1 cellular context compared by ENCODE assay signal in the genomic region with DNA sequence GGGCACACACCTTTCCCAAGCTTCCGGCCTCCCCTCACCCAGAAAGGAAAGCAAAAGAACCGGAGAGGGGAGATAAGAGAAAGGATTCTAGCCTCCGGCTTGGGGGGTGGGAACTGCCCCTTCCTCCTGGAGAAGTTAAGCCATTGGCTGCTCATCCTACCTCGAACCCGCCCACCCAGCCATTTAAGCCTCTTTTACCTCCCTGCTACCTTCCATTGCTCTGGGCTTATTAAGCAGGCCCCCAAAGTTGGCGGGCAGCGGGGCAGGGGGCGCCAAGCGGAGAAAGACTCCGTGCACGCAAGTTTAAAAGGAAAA.
TF ChIP-seq lines count a peak whose summit lies in the region.

No MANE protein-coding gene starts in this region.

TF ChIP-seq in HEK293, 187 proteins besides CTCF, POLR2A, EP300 and RAD21 (continued from another document and continues in another):
- TF ChIP-seq, protein P1, sequence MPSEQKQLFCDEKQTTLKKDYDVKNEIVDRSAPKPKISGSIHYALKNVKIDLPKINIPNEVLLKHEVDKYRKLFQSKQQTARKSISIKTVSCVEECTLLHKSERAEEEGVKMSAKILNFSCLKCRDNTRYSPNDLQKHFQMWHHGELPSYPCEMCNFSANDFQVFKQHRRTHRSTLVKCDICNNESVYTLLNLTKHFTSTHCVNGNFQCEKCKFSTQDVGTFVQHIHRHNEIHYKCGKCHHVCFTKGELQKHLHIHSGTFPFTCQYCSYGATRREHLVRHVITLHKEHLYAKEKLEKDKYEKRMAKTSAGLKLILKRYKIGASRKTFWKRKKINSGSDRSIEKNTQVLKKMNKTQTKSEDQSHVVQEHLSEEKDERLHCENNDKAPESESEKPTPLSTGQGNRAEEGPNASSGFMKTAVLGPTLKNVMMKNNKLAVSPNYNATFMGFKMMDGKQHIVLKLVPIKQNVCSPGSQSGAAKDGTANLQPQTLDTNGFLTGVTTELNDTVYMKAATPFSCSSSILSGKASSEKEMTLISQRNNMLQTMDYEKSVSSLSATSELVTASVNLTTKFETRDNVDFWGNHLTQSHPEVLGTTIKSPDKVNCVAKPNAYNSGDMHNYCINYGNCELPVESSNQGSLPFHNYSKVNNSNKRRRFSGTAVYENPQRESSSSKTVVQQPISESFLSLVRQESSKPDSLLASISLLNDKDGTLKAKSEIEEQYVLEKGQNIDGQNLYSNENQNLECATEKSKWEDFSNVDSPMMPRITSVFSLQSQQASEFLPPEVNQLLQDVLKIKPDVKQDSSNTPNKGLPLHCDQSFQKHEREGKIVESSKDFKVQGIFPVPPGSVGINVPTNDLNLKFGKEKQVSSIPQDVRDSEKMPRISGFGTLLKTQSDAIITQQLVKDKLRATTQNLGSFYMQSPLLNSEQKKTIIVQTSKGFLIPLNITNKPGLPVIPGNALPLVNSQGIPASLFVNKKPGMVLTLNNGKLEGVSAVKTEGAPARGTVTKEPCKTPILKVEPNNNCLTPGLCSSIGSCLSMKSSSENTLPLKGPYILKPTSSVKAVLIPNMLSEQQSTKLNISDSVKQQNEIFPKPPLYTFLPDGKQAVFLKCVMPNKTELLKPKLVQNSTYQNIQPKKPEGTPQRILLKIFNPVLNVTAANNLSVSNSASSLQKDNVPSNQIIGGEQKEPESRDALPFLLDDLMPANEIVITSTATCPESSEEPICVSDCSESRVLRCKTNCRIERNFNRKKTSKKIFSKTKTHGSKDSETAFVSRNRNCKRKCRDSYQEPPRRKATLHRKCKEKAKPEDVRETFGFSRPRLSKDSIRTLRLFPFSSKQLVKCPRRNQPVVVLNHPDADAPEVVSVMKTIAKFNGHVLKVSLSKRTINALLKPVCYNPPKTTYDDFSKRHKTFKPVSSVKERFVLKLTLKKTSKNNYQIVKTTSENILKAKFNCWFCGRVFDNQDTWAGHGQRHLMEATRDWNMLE (tag by site-specific recombination; conservative IDR thresholded peaks at IDR 0.05; ENCODE audit: low read depth): no peak
- TF ChIP-seq ZNF394 (tag by site-specific recombination; IDR thresholded peaks at IDR 0.05; ENCODE audit: borderline replicate concordance) (no peak), KLF8 (tag by site-specific recombination; IDR thresholded peaks at IDR 0.05) (no peak), ZNF169 (tag by site-specific recombination; IDR thresholded peaks at IDR 0.05) (no peak), ZNF670 (tag by site-specific recombination; IDR thresholded peaks at IDR 0.05; ENCODE audit: low read depth) (no peak), ZBTB17 (tag by site-specific recombination; IDR thresholded peaks at IDR 0.05) (peak; percentile 37; the same call in 1 of the 2 replicates), ZNF335 (tag by site-specific recombination; conservative IDR thresholded peaks at IDR 0.05) (peak; percentile 34; the same call in 1 of the 2 replicates), ZNF610 (tag by site-specific recombination; IDR thresholded peaks at IDR 0.05; ENCODE audit: borderline replicate concordance) (no peak), SP2 (tag by site-specific recombination; IDR thresholded peaks at IDR 0.05) (peak; percentile 54), GLIS2 (tag by site-specific recombination; IDR thresholded peaks at IDR 0.05) (peak; percentile 65), ZIC2 (tag by site-specific recombination; IDR thresholded peaks at IDR 0.05) (no peak), RBAK (tag by site-specific recombination; IDR thresholded peaks at IDR 0.05) (no peak), IKZF3 (tag by site-specific recombination; IDR thresholded peaks at IDR 0.05) (peak; percentile 89), ZNF121 (tag by site-specific recombination; IDR thresholded peaks at IDR 0.05) (no peak), ZNF223 (tag by site-specific recombination; IDR thresholded peaks at IDR 0.05) (no peak), ZNF112 (tag by site-specific recombination; IDR thresholded peaks at IDR 0.05) (no peak), ZNF274 (IDR thresholded peaks at IDR 0.05; ENCODE audit: low read length) (no peak), ZNF274 (tag by site-specific recombination; IDR thresholded peaks at IDR 0.05; ENCODE audit: borderline replicate concordance) (no peak), BCL11B (tag by site-specific recombination; IDR thresholded peaks at IDR 0.05; ENCODE audit: low read depth) (no peak), ZBTB20 (tag by site-specific recombination; IDR thresholded peaks at IDR 0.05) (0 out of 2 replicates have a peak, but pooled peaks have one; percentile 7), ZNF664 (tag by site-specific recombination; IDR thresholded peaks at IDR 0.05) (no peak), GLI2 (tag by site-specific recombination; IDR thresholded peaks at IDR 0.05; ENCODE audit: borderline replicate concordance, low read depth) (no peak), ZSCAN30 (tag by site-specific recombination; IDR thresholded peaks at IDR 0.05) (no peak), KLF10 (tag by site-specific recombination; IDR thresholded peaks at IDR 0.05) (peak; percentile 67), WT1 (tag by site-specific recombination; IDR thresholded peaks at IDR 0.05) (no peak; the same call in 1 of the 2 replicates), SP7 (tag by site-specific recombination; IDR thresholded peaks at IDR 0.05) (no peak), ZNF785 (tag by site-specific recombination; IDR thresholded peaks at IDR 0.05) (no peak), KLF1 (tag by site-specific recombination; IDR thresholded peaks at IDR 0.05) (no peak), ZNF747 (tag by site-specific recombination; IDR thresholded peaks at IDR 0.05) (no peak), SP3 (tag by site-specific recombination; IDR thresholded peaks at IDR 0.05) (no peak), ZBTB8A (tag by site-specific recombination; IDR thresholded peaks at IDR 0.05) (no peak), ZNF2 (tag by site-specific recombination; IDR thresholded peaks at IDR 0.05) (no peak), ZNF433 (tag by site-specific recombination; IDR thresholded peaks at IDR 0.05; ENCODE audit: low read depth) (no peak), ZNF624 (tag by site-specific recombination; IDR thresholded peaks at IDR 0.05) (no peak)
- TF ChIP-seq, protein P2, sequence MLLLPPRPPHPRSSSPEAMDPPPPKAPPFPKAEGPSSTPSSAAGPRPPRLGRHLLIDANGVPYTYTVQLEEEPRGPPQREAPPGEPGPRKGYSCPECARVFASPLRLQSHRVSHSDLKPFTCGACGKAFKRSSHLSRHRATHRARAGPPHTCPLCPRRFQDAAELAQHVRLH (tag by site-specific recombination; IDR thresholded peaks at IDR 0.05): peak; percentile 89; the same call in 1 of the 2 replicates
- TF ChIP-seq, protein P3, sequence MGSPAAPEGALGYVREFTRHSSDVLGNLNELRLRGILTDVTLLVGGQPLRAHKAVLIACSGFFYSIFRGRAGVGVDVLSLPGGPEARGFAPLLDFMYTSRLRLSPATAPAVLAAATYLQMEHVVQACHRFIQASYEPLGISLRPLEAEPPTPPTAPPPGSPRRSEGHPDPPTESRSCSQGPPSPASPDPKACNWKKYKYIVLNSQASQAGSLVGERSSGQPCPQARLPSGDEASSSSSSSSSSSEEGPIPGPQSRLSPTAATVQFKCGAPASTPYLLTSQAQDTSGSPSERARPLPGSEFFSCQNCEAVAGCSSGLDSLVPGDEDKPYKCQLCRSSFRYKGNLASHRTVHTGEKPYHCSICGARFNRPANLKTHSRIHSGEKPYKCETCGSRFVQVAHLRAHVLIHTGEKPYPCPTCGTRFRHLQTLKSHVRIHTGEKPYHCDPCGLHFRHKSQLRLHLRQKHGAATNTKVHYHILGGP (tag by site-specific recombination; IDR thresholded peaks at IDR 0.05): no peak
- TF ChIP-seq, protein P4, sequence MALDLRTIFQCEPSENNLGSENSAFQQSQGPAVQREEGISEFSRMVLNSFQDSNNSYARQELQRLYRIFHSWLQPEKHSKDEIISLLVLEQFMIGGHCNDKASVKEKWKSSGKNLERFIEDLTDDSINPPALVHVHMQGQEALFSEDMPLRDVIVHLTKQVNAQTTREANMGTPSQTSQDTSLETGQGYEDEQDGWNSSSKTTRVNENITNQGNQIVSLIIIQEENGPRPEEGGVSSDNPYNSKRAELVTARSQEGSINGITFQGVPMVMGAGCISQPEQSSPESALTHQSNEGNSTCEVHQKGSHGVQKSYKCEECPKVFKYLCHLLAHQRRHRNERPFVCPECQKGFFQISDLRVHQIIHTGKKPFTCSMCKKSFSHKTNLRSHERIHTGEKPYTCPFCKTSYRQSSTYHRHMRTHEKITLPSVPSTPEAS (tag by site-specific recombination; IDR thresholded peaks at IDR 0.05): no peak
- TF ChIP-seq, protein P5, sequence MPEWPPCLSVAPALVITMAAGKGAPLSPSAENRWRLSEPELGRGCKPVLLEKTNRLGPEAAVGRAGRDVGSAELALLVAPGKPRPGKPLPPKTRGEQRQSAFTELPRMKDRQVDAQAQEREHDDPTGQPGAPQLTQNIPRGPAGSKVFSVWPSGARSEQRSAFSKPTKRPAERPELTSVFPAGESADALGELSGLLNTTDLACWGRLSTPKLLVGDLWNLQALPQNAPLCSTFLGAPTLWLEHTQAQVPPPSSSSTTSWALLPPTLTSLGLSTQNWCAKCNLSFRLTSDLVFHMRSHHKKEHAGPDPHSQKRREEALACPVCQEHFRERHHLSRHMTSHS (tag by site-specific recombination; IDR thresholded peaks at IDR 0.05): no peak
- TF ChIP-seq, protein P6, sequence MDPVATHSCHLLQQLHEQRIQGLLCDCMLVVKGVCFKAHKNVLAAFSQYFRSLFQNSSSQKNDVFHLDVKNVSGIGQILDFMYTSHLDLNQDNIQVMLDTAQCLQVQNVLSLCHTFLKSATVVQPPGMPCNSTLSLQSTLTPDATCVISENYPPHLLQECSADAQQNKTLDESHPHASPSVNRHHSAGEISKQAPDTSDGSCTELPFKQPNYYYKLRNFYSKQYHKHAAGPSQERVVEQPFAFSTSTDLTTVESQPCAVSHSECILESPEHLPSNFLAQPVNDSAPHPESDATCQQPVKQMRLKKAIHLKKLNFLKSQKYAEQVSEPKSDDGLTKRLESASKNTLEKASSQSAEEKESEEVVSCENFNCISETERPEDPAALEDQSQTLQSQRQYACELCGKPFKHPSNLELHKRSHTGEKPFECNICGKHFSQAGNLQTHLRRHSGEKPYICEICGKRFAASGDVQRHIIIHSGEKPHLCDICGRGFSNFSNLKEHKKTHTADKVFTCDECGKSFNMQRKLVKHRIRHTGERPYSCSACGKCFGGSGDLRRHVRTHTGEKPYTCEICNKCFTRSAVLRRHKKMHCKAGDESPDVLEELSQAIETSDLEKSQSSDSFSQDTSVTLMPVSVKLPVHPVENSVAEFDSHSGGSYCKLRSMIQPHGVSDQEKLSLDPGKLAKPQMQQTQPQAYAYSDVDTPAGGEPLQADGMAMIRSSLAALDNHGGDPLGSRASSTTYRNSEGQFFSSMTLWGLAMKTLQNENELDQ (tag by site-specific recombination; IDR thresholded peaks at IDR 0.05; ENCODE audit: low read depth): no peak
- TF ChIP-seq, protein P7, sequence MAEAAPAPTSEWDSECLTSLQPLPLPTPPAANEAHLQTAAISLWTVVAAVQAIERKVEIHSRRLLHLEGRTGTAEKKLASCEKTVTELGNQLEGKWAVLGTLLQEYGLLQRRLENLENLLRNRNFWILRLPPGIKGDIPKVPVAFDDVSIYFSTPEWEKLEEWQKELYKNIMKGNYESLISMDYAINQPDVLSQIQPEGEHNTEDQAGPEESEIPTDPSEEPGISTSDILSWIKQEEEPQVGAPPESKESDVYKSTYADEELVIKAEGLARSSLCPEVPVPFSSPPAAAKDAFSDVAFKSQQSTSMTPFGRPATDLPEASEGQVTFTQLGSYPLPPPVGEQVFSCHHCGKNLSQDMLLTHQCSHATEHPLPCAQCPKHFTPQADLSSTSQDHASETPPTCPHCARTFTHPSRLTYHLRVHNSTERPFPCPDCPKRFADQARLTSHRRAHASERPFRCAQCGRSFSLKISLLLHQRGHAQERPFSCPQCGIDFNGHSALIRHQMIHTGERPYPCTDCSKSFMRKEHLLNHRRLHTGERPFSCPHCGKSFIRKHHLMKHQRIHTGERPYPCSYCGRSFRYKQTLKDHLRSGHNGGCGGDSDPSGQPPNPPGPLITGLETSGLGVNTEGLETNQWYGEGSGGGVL (tag by site-specific recombination; IDR thresholded peaks at IDR 0.05): no peak
- TF ChIP-seq, protein P8, sequence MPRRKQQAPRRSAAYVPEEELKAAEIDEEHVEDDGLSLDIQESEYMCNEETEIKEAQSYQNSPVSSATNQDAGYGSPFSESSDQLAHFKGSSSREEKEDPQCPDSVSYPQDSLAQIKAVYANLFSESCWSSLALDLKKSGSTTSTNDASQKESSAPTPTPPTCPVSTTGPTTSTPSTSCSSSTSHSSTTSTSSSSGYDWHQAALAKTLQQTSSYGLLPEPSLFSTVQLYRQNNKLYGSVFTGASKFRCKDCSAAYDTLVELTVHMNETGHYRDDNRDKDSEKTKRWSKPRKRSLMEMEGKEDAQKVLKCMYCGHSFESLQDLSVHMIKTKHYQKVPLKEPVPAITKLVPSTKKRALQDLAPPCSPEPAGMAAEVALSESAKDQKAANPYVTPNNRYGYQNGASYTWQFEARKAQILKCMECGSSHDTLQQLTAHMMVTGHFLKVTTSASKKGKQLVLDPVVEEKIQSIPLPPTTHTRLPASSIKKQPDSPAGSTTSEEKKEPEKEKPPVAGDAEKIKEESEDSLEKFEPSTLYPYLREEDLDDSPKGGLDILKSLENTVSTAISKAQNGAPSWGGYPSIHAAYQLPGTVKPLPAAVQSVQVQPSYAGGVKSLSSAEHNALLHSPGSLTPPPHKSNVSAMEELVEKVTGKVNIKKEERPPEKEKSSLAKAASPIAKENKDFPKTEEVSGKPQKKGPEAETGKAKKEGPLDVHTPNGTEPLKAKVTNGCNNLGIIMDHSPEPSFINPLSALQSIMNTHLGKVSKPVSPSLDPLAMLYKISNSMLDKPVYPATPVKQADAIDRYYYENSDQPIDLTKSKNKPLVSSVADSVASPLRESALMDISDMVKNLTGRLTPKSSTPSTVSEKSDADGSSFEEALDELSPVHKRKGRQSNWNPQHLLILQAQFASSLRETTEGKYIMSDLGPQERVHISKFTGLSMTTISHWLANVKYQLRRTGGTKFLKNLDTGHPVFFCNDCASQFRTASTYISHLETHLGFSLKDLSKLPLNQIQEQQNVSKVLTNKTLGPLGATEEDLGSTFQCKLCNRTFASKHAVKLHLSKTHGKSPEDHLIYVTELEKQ (tag by site-specific recombination; IDR thresholded peaks at IDR 0.05; ENCODE audit: borderline replicate concordance): no peak
- TF ChIP-seq, protein P9, sequence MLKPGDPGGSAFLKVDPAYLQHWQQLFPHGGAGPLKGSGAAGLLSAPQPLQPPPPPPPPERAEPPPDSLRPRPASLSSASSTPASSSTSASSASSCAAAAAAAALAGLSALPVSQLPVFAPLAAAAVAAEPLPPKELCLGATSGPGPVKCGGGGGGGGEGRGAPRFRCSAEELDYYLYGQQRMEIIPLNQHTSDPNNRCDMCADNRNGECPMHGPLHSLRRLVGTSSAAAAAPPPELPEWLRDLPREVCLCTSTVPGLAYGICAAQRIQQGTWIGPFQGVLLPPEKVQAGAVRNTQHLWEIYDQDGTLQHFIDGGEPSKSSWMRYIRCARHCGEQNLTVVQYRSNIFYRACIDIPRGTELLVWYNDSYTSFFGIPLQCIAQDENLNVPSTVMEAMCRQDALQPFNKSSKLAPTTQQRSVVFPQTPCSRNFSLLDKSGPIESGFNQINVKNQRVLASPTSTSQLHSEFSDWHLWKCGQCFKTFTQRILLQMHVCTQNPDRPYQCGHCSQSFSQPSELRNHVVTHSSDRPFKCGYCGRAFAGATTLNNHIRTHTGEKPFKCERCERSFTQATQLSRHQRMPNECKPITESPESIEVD (tag by site-specific recombination; IDR thresholded peaks at IDR 0.05): no peak
